Comparison of ENCODE assay signal across 8 cellular contexts in the genomic region with DNA sequence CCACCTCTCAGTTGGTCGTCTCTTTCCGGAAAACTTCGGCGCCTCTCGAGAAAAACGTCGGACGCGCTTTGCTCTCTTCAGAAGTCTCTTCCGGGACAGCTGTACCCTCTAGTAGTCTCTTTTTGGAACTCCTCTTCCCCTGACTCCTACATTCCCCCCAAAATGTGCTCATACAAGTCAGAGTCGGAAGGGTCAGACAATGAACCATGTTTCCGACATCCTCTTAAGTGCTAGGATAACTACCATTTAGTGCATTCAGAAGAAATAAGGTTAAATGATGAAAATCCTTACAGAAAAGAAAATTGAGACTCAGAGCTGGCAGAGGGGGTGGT. TPM values are rescaled to one million over a fixed set of nuclear protein-coding genes. Genes with fewer than 3 reads are reported as not detected.
DNase-seq lines count a peak whose midpoint lies in the region; ATAC-seq and TF ChIP-seq lines count a peak whose summit lies in the region.

No MANE protein-coding gene starts in this region.

- CTCF ChIA-PET in BJ (lab: Yijun Ruan, JAX) = interaction anchor here (0.6 to 1.7 kb wide), 4 partner anchors 10 to 127 kb away, joined by 3 to 5 read pairs (median 4); no protein-coding TSS in a partner anchor

- H3K9me3 ChIP-seq in Karpas-422 (ENCODE audit: low read length) = no peaks in the 10 kb centered on the region

- peak overlapping the region; percentile 55; the same call in 1 of the 2 replicates for H2AFZ ChIP-seq in Karpas-422 (ENCODE audit: low read length)

- no peaks in the 10 kb centered on the region for H3K27me3 ChIP-seq in BJ (ENCODE audit: control insufficient read depth, insufficient read depth, low read length)
- no peaks in the 10 kb centered on the region for H3K27me3 ChIP-seq in Karpas-422 (ENCODE audit: low read length)

- no peaks in the 10 kb centered on the region for H3K36me3 Mint-ChIP-seq in natural killer cell

- intact Hi-C loops in natural killer cell (cut with micrococcal nuclease) = loop anchor here (10.0 kb wide), 1 partner anchor 665 kb away; a partner anchor contains a TSS

- peak overlapping the region; percentile 92 to 97 for H3K27ac Mint-ChIP-seq in natural killer cell

- H3K4me1 Mint-ChIP-seq in natural killer cell = peaks cover 49 to 53% of the 10 kb centered on the region in 2 donors

- H3K4me3 ChIP-seq in BJ (ENCODE audit: low read depth, low read length) (peak overlapping the region; percentile 45), Karpas-422 (ENCODE audit: low read length) (peak overlapping the region; percentile 84), coronary artery (peak overlapping the region; percentile 89)

- peak overlapping the region; percentile 71 for H3K9ac ChIP-seq in Karpas-422 (ENCODE audit: low read length)

- no peaks in the 10 kb centered on the region for H3K9me2 ChIP-seq in Karpas-422 (replicated peaks; ENCODE audit: insufficient read depth, low read length)

- peaks cover 37% of the 10 kb centered on the region for H4K20me1 ChIP-seq in Karpas-422 (ENCODE audit: insufficient read depth, low read depth, low read length)

- no peak for TF ChIP-seq CTCF in BJ (IDR thresholded peaks at IDR 0.05; ENCODE audit: insufficient read depth, low read depth, low read length)
- TF ChIP-seq CTCF in coronary artery (IDR thresholded peaks at IDR 0.05) = no peak
- no peak for TF ChIP-seq CTCF in natural killer cell (IDR thresholded peaks at IDR 0.05)

- POLR2A ChIA-PET in BJ (lab: Charles Lee) = interaction anchor here (0.6 kb wide), 1 partner anchor 326 kb away, joined by 7 read pairs; no protein-coding TSS in a partner anchor

- H3K4me1 ChIP-seq in Karpas-422 (ENCODE audit: low read length) = peaks cover 52% of the 10 kb centered on the region

- ATAC-seq in natural killer cell (no peak), HG03460 (IDR thresholded peaks at IDR 0.05; ENCODE audit: unreplicated experiment) (no peak), GM21619 (IDR thresholded peaks at IDR 0.05; ENCODE audit: unreplicated experiment) (no peak), HG02884 (IDR thresholded peaks at IDR 0.05; ENCODE audit: unreplicated experiment) (no peak)

- H3K79me2 ChIP-seq in Karpas-422 (ENCODE audit: low read length) = peaks cover 43% of the 10 kb centered on the region

- no peaks in the 10 kb centered on the region for H3K27me3 Mint-ChIP-seq in natural killer cell (ENCODE audit: low read depth in 2 of 2)

- H3K27ac ChIP-seq in Karpas-422 (ENCODE audit: low read length) = peak overlapping the region; percentile 59
- peak overlapping the region; percentile 85 to 96 for H3K27ac ChIP-seq in coronary artery

- H3K9me3 Mint-ChIP-seq in natural killer cell = no peaks in the 10 kb centered on the region

- DNase-seq in BJ (ENCODE audit: low read depth) = no peak
- no peak for DNase-seq in Karpas-422
- DNase-seq in coronary artery (ENCODE audit: low spot score) = no peak
- no peak for DNase-seq in natural killer cell
- no peak for DNase-seq in hypothalamus (lab: John Stamatoyannopoulos, UW)

- H3K36me3 ChIP-seq in BJ (ENCODE audit: control insufficient read depth, insufficient read depth, low read length) (no peaks in the 10 kb centered on the region; the same call in 1 of the 2 replicates), Karpas-422 (ENCODE audit: insufficient read depth, low read length) (peaks cover 24% of the 10 kb centered on the region)

- H3K4me2 ChIP-seq in Karpas-422 (ENCODE audit: low read depth, low read length, poor library complexity, severe bottlenecking) = peak overlapping the region; percentile 92

- H3K4me3 Mint-ChIP-seq in natural killer cell = peak overlapping the region; percentile 99

RNA-seq across cellular contexts. Expression of a gene that starts 0.5 kb away (rescaled TPM):
- polyA plus RNA-seq in BJ (2011; rRNA removed) = 7.2 and 11.0 TPM in 2 replicates
- 5.0 and 5.8 TPM in 2 replicates for polyA minus RNA-seq in BJ (2011; rRNA and poly(A)+ RNA removed)
- 22.9 and 24.9 TPM in 2 replicates for total RNA-seq in Karpas-422 (2014; rRNA removed; shearing (Covaris generic); ENCODE audit: low replicate concordance)
- 10 to 100 TPM in 1 of 3 donors, 1 to 10 TPM in 2; 5.0 to 10.4 (median 7.8) TPM for total RNA-seq in natural killer cell

RNA-seq across cellular contexts. Expression of a gene that starts 19.7 kb away (rescaled TPM):
- 31.0 and 41.9 TPM in 2 replicates for polyA plus RNA-seq in BJ (2011; rRNA removed)
- polyA minus RNA-seq in BJ (2011; rRNA and poly(A)+ RNA removed) = 28.7 and 38.0 TPM in 2 replicates
- not detected in 2 replicates for total RNA-seq in Karpas-422 (2014; rRNA removed; shearing (Covaris generic); ENCODE audit: low replicate concordance)
- 1 to 10 TPM in 1 of 3 donors, under 1 TPM in 2; 0.26 to 2.2 (median 0.79) TPM for total RNA-seq in natural killer cell

RNA-seq across cellular contexts. Expression of a gene that starts 38.5 kb away (rescaled TPM):
- polyA plus RNA-seq in BJ (2011; rRNA removed) = 3.5 and 3.7 TPM in 2 replicates
- 4.6 and 7.9 TPM in 2 replicates for polyA minus RNA-seq in BJ (2011; rRNA and poly(A)+ RNA removed)
- not detected in 2 replicates for total RNA-seq in Karpas-422 (2014; rRNA removed; shearing (Covaris generic); ENCODE audit: low replicate concordance)
- total RNA-seq in natural killer cell = under 1 TPM in 2 of 3 donors, not detected in 1; 0.63 TPM
